Comparison of ENCODE assay signal across 9 cellular contexts in genomic region chr7:17130281-17131059, GRCh38.
DNase-seq lines count a peak whose midpoint lies in the region; ATAC-seq and TF ChIP-seq lines count a peak whose summit lies in the region.
"Had no signal": no experiment of that assay in that cellular context is flagged by ENCODE, and none has a peak within 500 bp of the region (broad histone marks: within the 10 kb centered on the region; RNA-seq: fewer than 3 reads in every experiment).

No MANE protein-coding gene starts in this region.

- H3K9ac ChIP-seq in endodermal cell (ENCODE audit: extremely low read depth, low read length, poor library complexity, severe bottlenecking), result peak overlapping the region; percentile 40

- H3K27ac Mint-ChIP-seq in Caco-2 (ENCODE audit: unreplicated experiment) (peak overlapping the region; percentile 80), endodermal cell (peak overlapping the region; percentile 63)
- H3K27ac Mint-ChIP-seq in activated CD4-positive, alpha-beta memory T cell treated with anti-CD3 and anti-CD28 coated beads for 36 hours, result no peak overlapping the region

- H3K4me3 Mint-ChIP-seq in Caco-2 (ENCODE audit: unreplicated experiment) (peak overlapping the region; percentile 54), endodermal cell (no peak overlapping the region)
- H3K4me3 Mint-ChIP-seq in activated CD4-positive, alpha-beta memory T cell treated with anti-CD3 and anti-CD28 coated beads for 36 hours, result no peak overlapping the region

- H3K36me3 ChIP-seq in Caco-2 (ENCODE audit: control insufficient read depth, insufficient read depth, low read length), result no peaks in the 10 kb centered on the region
- no peaks in the 10 kb centered on the region for H3K36me3 ChIP-seq in endodermal cell (ENCODE audit: control insufficient read depth, insufficient read depth, low read length)

- H3K27me3 ChIP-seq in Caco-2 (replicated peaks; ENCODE audit: control insufficient read depth, insufficient read depth, low read length), result no peaks in the 10 kb centered on the region
- peaks cover 22% of the 10 kb centered on the region for H3K27me3 ChIP-seq in endodermal cell (ENCODE audit: control insufficient read depth, insufficient read depth, low read length, poor library complexity, severe bottlenecking)

- POLR2A ChIA-PET in Caco-2 (lab: Charles Lee), result interaction anchor here (1.1 kb wide), 1 partner anchor 168 kb away, joined by 12 read pairs; the partner anchor contains the start of gene AHR
- POLR2A ChIA-PET in activated CD4-positive, alpha-beta memory T cell treated with anti-CD3 and anti-CD28 coated beads for 36 hours (lab: Charles Lee), result interaction anchor here (1.8 kb wide), 1 partner anchor 29 kb away, joined by 7 read pairs; no protein-coding TSS in a partner anchor

- H3K4me1 ChIP-seq in Caco-2, result peaks cover 35% of the 10 kb centered on the region
- no peaks in the 10 kb centered on the region for H3K4me1 ChIP-seq in endodermal cell (ENCODE audit: control insufficient read depth, insufficient read depth, low read length)

- TF ChIP-seq CTCF in Caco-2 (IDR thresholded peaks at IDR 0.05; ENCODE audit: insufficient read depth in 1 of 2, low read depth in 1 of 2, low read length in 1 of 2, severe bottlenecking in 1 of 2, unreplicated experiment in 1 of 2), result no peak
- TF ChIP-seq CTCF in endodermal cell (conservative IDR thresholded peaks at IDR 0.05), result no peak

- H3K9me3 ChIP-seq in Caco-2 (no peaks in the 10 kb centered on the region), endodermal cell (ENCODE audit: control insufficient read depth, low read length) (peaks cover 4% of the 10 kb centered on the region)

- intact Hi-C loops in Caco-2 (cut with micrococcal nuclease; ENCODE audit: unreplicated experiment) (loop anchor here (1.0 to 2.0 kb wide), 4 partner anchors 76 to 169 kb away; no protein-coding TSS in a partner anchor), posterior cingulate gyrus (cut with DNase I) (no loop called here)
- intact Hi-C loops in activated CD4-positive, alpha-beta memory T cell treated with anti-CD3 and anti-CD28 coated beads for 36 hours (cut with micrococcal nuclease), result loop anchor here (5.0 to 10.0 kb wide), 2 partner anchors 68 to 814 kb away; partner anchors contain the start of gene SNX13

- H3K9me3 Mint-ChIP-seq in Caco-2 (ENCODE audit: unreplicated experiment) (peaks cover 12% of the 10 kb centered on the region), endodermal cell (no peaks in the 10 kb centered on the region)
- H3K9me3 Mint-ChIP-seq in activated CD4-positive, alpha-beta memory T cell treated with anti-CD3 and anti-CD28 coated beads for 36 hours, result no peaks in the 10 kb centered on the region
- H3K9me3 Mint-ChIP-seq: brain had no signal

- ATAC-seq in HG02840 (IDR thresholded peaks at IDR 0.05; ENCODE audit: low FRiP score, unreplicated experiment), result no peak

- DNase-seq in Caco-2 (peak; percentile 81 to 83), KBM-7 (peak; percentile 30), endodermal cell (peak; percentile 60), myocyte (ENCODE audit: low read depth) (peak; percentile 68), NCI-H2029 (lab: John Stamatoyannopoulos, UW) (no peak), posterior cingulate gyrus (no peak)
- no peak for DNase-seq in activated CD4-positive, alpha-beta memory T cell treated with anti-CD3 and anti-CD28 coated beads for 36 hours

- no peak overlapping the region for H3K4me3 ChIP-seq in Caco-2 (ENCODE audit: low read depth, low read length)
- peak overlapping the region; percentile 13 for H3K4me3 ChIP-seq in endodermal cell (ENCODE audit: low read length)

- no peak overlapping the region for H3K27ac ChIP-seq in endodermal cell (ENCODE audit: low read depth, low read length)

- CTCF ChIA-PET in Caco-2 (lab: Charles Lee), result interaction anchor here (0.6 to 1.5 kb wide), 3 partner anchors 28 to 394 kb away, joined by 3 to 4 read pairs (median 3); no protein-coding TSS in a partner anchor
- CTCF ChIA-PET in activated CD4-positive, alpha-beta memory T cell treated with anti-CD3 and anti-CD28 coated beads for 36 hours (lab: Charles Lee), result interaction anchor here (0.6 kb wide), 1 partner anchor 117 kb away, joined by 3 read pairs; no protein-coding TSS in a partner anchor

- in situ Hi-C loops in KBM-7 (cut with MboI; ENCODE audit: low pct_unique_long_range_greater_than_20kb, low sequenced_read_pairs), result no loop called here

- H3K4me1 Mint-ChIP-seq in Caco-2 (ENCODE audit: low read depth, unreplicated experiment) (peaks cover 38% of the 10 kb centered on the region), endodermal cell (peaks cover 24% of the 10 kb centered on the region)
- H3K4me1 Mint-ChIP-seq in activated CD4-positive, alpha-beta memory T cell treated with anti-CD3 and anti-CD28 coated beads for 36 hours (ENCODE audit: low read depth), result peaks cover 38% of the 10 kb centered on the region

- H3K27me3 Mint-ChIP-seq in Caco-2 (ENCODE audit: insufficient read depth, unreplicated experiment) (no peaks in the 10 kb centered on the region), endodermal cell (ENCODE audit: insufficient read depth) (peaks cover 34% of the 10 kb centered on the region)
- H3K27me3 Mint-ChIP-seq in activated CD4-positive, alpha-beta memory T cell treated with anti-CD3 and anti-CD28 coated beads for 36 hours, result peaks cover 2% of the 10 kb centered on the region

- BruUV-seq in Caco-2 (replicated peaks; lab: Mats Ljungman, UMichigan), result TSS peak; percentile 74

- H3K36me3 Mint-ChIP-seq in Caco-2 (ENCODE audit: insufficient read depth, unreplicated experiment), result no peaks in the 10 kb centered on the region
- no peaks in the 10 kb centered on the region for H3K36me3 Mint-ChIP-seq in endodermal cell (ENCODE audit: low read depth)
- no peaks in the 10 kb centered on the region for H3K36me3 Mint-ChIP-seq in activated CD4-positive, alpha-beta memory T cell treated with anti-CD3 and anti-CD28 coated beads for 36 hours
- H3K36me3 Mint-ChIP-seq: brain had no signal

- 0 to 68% methylated on average over 1 to 4 of the region's 5 CpGs for WGBS in endodermal cell (ENCODE audit: insufficient coverage in 1 of 2, insufficient read length in 1 of 2), 2 experiments

Comparison
In these comparisons a context has a peak if more than half of its experiments do, and no peak if none do; other contexts are left out.
1. DNase-seq: peak in Caco-2 (2 of 2), KBM-7 (single experiment), endodermal cell (single experiment) and myocyte (single experiment); none in NCI-H2029 (single experiment), posterior cingulate gyrus (0 of 10) and activated CD4-positive, alpha-beta memory T cell treated with anti-CD3 and anti-CD28 coated beads for 36 hours (single experiment).